In the genomic region with DNA sequence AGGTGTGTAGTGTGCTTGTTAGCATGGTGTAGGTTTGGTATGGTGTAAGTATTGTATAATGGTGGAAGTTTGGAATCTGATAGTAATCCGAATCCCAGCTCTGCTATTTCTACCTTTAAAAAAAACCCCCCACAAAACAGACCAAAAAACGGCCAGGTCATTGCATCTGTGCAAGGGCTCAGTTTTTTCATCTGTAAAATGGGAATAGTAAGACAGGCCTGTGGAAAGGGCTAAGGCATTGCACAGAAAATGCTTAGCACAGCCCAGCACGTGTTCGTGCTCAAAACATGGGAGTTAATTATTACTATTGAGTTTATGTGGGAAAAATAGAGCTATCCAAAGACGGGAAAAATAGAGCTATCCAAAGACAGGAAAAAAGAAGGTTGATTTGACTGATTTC, we compare ENCODE assay signal across 9 cellular contexts.
DNase-seq lines count a peak whose midpoint lies in the region; TF ChIP-seq lines count a peak whose summit lies in the region.
"Had no signal": no experiment of that assay in that cellular context is flagged by ENCODE, and none has a peak within 500 bp of the region (broad histone marks: within the 10 kb centered on the region; RNA-seq: fewer than 3 reads in every experiment).

No MANE protein-coding gene starts in this region.

- WGBS in trophoblast cell (ENCODE audit: extremely low coverage, insufficient coverage, insufficient read length) = no CpG with 5 or more reads among the region's 5 CpGs

- peak overlapping the region; percentile 71 for H2AK5ac ChIP-seq in trophoblast cell (ENCODE audit: low read length)

- H3K4ac ChIP-seq in trophoblast cell (ENCODE audit: low read depth, low read length) = no peak overlapping the region

- no peak overlapping the region; the same call in 1 of the 2 replicates for H3K9ac ChIP-seq in OCI-LY1 (ENCODE audit: low read length)
- H3K9ac ChIP-seq in trophoblast cell (ENCODE audit: low read length) = no peak overlapping the region

- H3K9me3 ChIP-seq in DOHH2 (ENCODE audit: control insufficient read depth, insufficient read depth, low read length) (no peaks in the 10 kb centered on the region), OCI-LY1 (ENCODE audit: low read length) (no peaks in the 10 kb centered on the region), trophoblast cell (ENCODE audit: insufficient read depth, low read depth, low read length) (no peaks in the 10 kb centered on the region), A673 (ENCODE audit: low read depth, low read length, poor library complexity, severe bottlenecking) (no peaks in the 10 kb centered on the region)

- H2BK5ac ChIP-seq in trophoblast cell (ENCODE audit: low read depth, low read length, poor library complexity) = peak overlapping the region; percentile 76

- BruUV-seq in A673 (replicated peaks; lab: Mats Ljungman, UMichigan) = no TSS peak

- no peaks in the 10 kb centered on the region for H3K79me2 ChIP-seq in DOHH2 (ENCODE audit: control insufficient read depth, low read length)
- H3K79me2 ChIP-seq in OCI-LY1 (ENCODE audit: insufficient read depth, low read length) = no peaks in the 10 kb centered on the region
- H3K79me2 ChIP-seq in trophoblast cell (ENCODE audit: control insufficient read depth, insufficient read depth, low read length, poor library complexity) = peaks cover 9% of the 10 kb centered on the region

- H2AFZ ChIP-seq in OCI-LY1 (ENCODE audit: low read length) = no peak overlapping the region
- no peak overlapping the region for H2AFZ ChIP-seq in trophoblast cell (ENCODE audit: insufficient read depth, low read length, poor library complexity)

- H3K27me3 ChIP-seq in DOHH2 (ENCODE audit: control insufficient read depth, low read length) (no peaks in the 10 kb centered on the region), OCI-LY1 (ENCODE audit: insufficient read depth, low read length) (no peaks in the 10 kb centered on the region), dorsolateral prefrontal cortex (no peaks in the 10 kb centered on the region), trophoblast cell (ENCODE audit: insufficient read depth, low read length) (no peaks in the 10 kb centered on the region), A673 (replicated peaks; ENCODE audit: insufficient read depth, low read depth, low read length, poor library complexity) (no peaks in the 10 kb centered on the region)

- H2BK120ac ChIP-seq in trophoblast cell (ENCODE audit: insufficient read depth, low read length, poor library complexity) = peak overlapping the region; percentile 94

- no peak overlapping the region for H3K23ac ChIP-seq in trophoblast cell (ENCODE audit: low read length)

- intact Hi-C loops in dorsolateral prefrontal cortex (cut with DNase I) (loop anchor here (1.0 to 10.0 kb wide), 4 partner anchors 59 to 183 kb away; partner anchors contain the start of gene FUT8 (in 1 of the 2)), A673 (cut with micrococcal nuclease; ENCODE audit: unreplicated experiment) (no loop called here)

- H4K20me1 ChIP-seq in DOHH2 (ENCODE audit: control insufficient read depth, insufficient read depth, low read depth, low read length) (no peaks in the 10 kb centered on the region), OCI-LY1 (ENCODE audit: insufficient read depth, low read length) (no peaks in the 10 kb centered on the region)

- peak overlapping the region; percentile 52 for H3K4me3 ChIP-seq in DOHH2 (ENCODE audit: low read length)
- no peak overlapping the region for H3K4me3 ChIP-seq in OCI-LY1 (ENCODE audit: low read depth, low read length, poor library complexity, severe bottlenecking)
- peak overlapping the region in 5 of 59 donors; percentile 30 to 63 (median 56) for H3K4me3 ChIP-seq in dorsolateral prefrontal cortex
- H3K4me3 ChIP-seq in trophoblast cell (ENCODE audit: low read depth, low read length) = no peak overlapping the region
- no peak overlapping the region for H3K4me3 ChIP-seq in A673 (ENCODE audit: low read depth, low read length, poor library complexity, severe bottlenecking)

- no peak overlapping the region for H3K18ac ChIP-seq in trophoblast cell (ENCODE audit: low read length)

- peaks cover 49% of the 10 kb centered on the region for H3K79me1 ChIP-seq in trophoblast cell (ENCODE audit: low read length)

- DNase-seq in dorsolateral prefrontal cortex = no peak
- no peak for DNase-seq in trophoblast cell
- DNase-seq in putamen (ENCODE audit: low spot score) = no peak
- no peak for DNase-seq in A673 (ENCODE audit: low spot score)
- no peak for DNase-seq in occipital lobe (lab: John Stamatoyannopoulos, UW)
- no peak for DNase-seq in NCI-H187 treated with DMSO at 0.1 percent for 48 hours (lab: John Stamatoyannopoulos, UW)
- DNase-seq: DND-41 had no signal

- peak overlapping the region; percentile 88 for H3K14ac ChIP-seq in trophoblast cell (ENCODE audit: low read length)

- CTCF ChIA-PET in A673 (lab: Charles Lee) = no interaction called here

- peaks cover 8% of the 10 kb centered on the region for H3F3A ChIP-seq in DOHH2 (ENCODE audit: control insufficient read depth, insufficient read depth)
- no peaks in the 10 kb centered on the region for H3F3A ChIP-seq in OCI-LY1 (ENCODE audit: insufficient read depth, low read length)

- H3K4me1 ChIP-seq in DOHH2 (ENCODE audit: control insufficient read depth, low read length) (peaks cover 63% of the 10 kb centered on the region), OCI-LY1 (ENCODE audit: insufficient read depth, low read length, severe bottlenecking) (peaks cover 50% of the 10 kb centered on the region), trophoblast cell (ENCODE audit: control insufficient read depth in 1 of 2, insufficient read depth in 2 of 2, low read length in 2 of 2) (peaks cover 30 to 42% of the 10 kb centered on the region in 2 experiments), A673 (ENCODE audit: insufficient read depth, low read length, poor library complexity, severe bottlenecking) (peaks cover 32% of the 10 kb centered on the region)

- TF ChIP-seq CTCF in DOHH2 (IDR thresholded peaks at IDR 0.05; ENCODE audit: low read depth, low read length, poor library complexity, severe bottlenecking) (no peak), OCI-LY1 (IDR thresholded peaks at IDR 0.05; ENCODE audit: low read length) (no peak), dorsolateral prefrontal cortex (IDR thresholded peaks at IDR 0.05 in 54 of 56, conservative IDR thresholded peaks at IDR 0.05 in 2 of 56; ENCODE audit: low read depth in 1 of 56, partially characterized antibody in 56 of 56) (no peak), A673 (conservative IDR thresholded peaks at IDR 0.05; ENCODE audit: low read depth, low read length) (no peak)

- H2BK12ac ChIP-seq in trophoblast cell (ENCODE audit: low read length) = peak overlapping the region; percentile 96

- H4K91ac ChIP-seq in trophoblast cell (ENCODE audit: low read depth, low read length) = peak overlapping the region; percentile 82

- H3K9me2 ChIP-seq in DOHH2 (replicated peaks; ENCODE audit: control insufficient read depth, low read length) (no peaks in the 10 kb centered on the region), OCI-LY1 (ENCODE audit: low read depth, low read length) (no peaks in the 10 kb centered on the region)

- no peak overlapping the region for H4K8ac ChIP-seq in trophoblast cell (ENCODE audit: low read depth, low read length)

- H3K36me3 ChIP-seq in DOHH2 (ENCODE audit: control insufficient read depth, low read length) (no peaks in the 10 kb centered on the region), OCI-LY1 (ENCODE audit: insufficient read depth, low read length) (no peaks in the 10 kb centered on the region), trophoblast cell (ENCODE audit: control insufficient read depth in 1 of 2, insufficient read depth in 2 of 2, low read length in 2 of 2) (no peaks in the 10 kb centered on the region), A673 (ENCODE audit: insufficient read depth, low read length, poor library complexity, severe bottlenecking) (no peaks in the 10 kb centered on the region)

- H3K4me2 ChIP-seq in DOHH2 (ENCODE audit: low read length) (peak overlapping the region; percentile 66), OCI-LY1 (ENCODE audit: low read length) (peak overlapping the region; percentile 37; the same call in 1 of the 2 replicates), trophoblast cell (ENCODE audit: low read length) (no peak overlapping the region)

- no peak overlapping the region for H4K12ac ChIP-seq in trophoblast cell (ENCODE audit: low read depth, low read length)

- POLR2A ChIA-PET in A673 (lab: Charles Lee; ENCODE audit: low non-redundant PET) = no interaction called here

- H3K27ac ChIP-seq in DOHH2 (ENCODE audit: low read depth, low read length) (no peak overlapping the region), OCI-LY1 (ENCODE audit: low read depth, low read length, poor library complexity, severe bottlenecking) (no peak overlapping the region), dorsolateral prefrontal cortex (peak overlapping the region; percentile 31 to 100 (median 98)), trophoblast cell (ENCODE audit: low read depth, low read length) (peak overlapping the region; percentile 98), A673 (ENCODE audit: low read depth, low read length, poor library complexity, severe bottlenecking) (no peak overlapping the region)

Comparison
In these comparisons a context has a peak if more than half of its experiments do, and no peak if none do; other contexts are left out.
1. H3K27ac ChIP-seq: peak in dorsolateral prefrontal cortex (59 of 59) and trophoblast cell (single experiment); none in DOHH2 (single experiment), OCI-LY1 (single experiment) and A673 (single experiment).